7 cellular contexts compared by ENCODE assay signal in the genomic region with DNA sequence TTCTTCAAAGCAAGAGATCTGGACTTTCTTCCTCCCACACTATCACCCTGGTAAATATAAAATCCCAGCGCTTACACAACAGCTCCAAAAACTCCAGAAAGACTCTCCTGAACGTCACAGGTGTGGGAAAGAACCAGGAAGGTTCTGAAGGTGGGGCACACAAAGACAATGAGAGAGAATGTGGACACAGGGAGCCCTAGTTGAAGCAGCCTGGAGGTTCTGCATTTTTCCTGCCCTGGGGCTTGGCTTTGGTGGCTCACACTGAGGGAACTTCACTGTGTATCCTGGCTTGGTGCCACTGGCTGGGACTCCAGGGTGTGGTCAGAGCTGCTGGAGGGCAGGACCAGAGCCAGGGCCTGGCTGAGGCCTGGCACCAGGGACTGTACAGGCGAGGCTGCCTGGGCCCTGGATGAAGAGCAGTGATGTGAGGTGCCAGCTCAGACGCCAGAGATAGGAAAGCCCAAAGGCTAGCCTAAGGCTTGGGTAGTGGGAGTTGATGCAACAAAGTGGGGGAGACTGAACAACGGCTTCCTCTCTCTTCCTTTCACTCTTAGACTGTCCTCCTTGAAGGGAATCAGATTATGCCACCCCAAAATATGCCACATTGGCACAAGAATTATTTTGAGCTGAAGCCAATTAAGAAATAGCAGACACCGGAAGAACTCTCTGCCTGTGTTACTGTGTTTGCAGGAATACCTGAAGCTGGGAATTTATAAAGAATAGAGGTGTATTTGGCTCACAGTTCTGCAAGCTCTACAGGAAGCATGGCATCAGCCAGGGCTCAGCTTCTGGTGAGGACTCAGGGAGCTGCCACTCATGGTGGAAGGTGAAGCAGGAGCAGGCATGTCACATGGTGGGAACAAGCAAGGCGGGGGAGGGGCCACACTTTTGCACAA. TPM values are rescaled to one million over a fixed set of nuclear protein-coding genes. Genes with fewer than 3 reads are reported as not detected.
DNase-seq lines count a peak whose midpoint lies in the region; ATAC-seq, FAIRE-seq and TF ChIP-seq lines count a peak whose summit lies in the region.

No MANE protein-coding gene starts in this region.

- no peak for TF ChIP-seq POLR2A in H54 (IDR thresholded peaks at IDR 0.05; ENCODE audit: low read depth, low read length)

- H2AFZ ChIP-seq in OCI-LY3 (ENCODE audit: low read depth, low read length) = peak overlapping the region; percentile 49

- H3K27me3 ChIP-seq in OCI-LY3 (ENCODE audit: low read depth, low read length) (no peaks in the 10 kb centered on the region; the same call in 1 of the 2 replicates), dorsolateral prefrontal cortex (no peaks in the 10 kb centered on the region)

- H3K79me2 ChIP-seq in OCI-LY3 (ENCODE audit: low read length) = no peaks in the 10 kb centered on the region

- H3K27ac ChIP-seq in OCI-LY3 (ENCODE audit: low read length) = peak overlapping the region; percentile 14; the same call in 1 of the 2 replicates
- peak overlapping the region in 22 of 59 donors; percentile 3 to 63 (median 35) for H3K27ac ChIP-seq in dorsolateral prefrontal cortex

- no peak overlapping the region for H3K4me3 ChIP-seq in OCI-LY3 (ENCODE audit: low read length)
- H3K4me3 ChIP-seq in dorsolateral prefrontal cortex = no peak overlapping the region

- intact Hi-C loops in dorsolateral prefrontal cortex (cut with DNase I) = no loop called here

- FAIRE-seq in H54 (lab: Jason Lieb, UNC) = no peak

- no peak for ATAC-seq in HG02759 (IDR thresholded peaks at IDR 0.05; ENCODE audit: unreplicated experiment)
- ATAC-seq in HG02970 (IDR thresholded peaks at IDR 0.05; ENCODE audit: low FRiP score, unreplicated experiment) = no peak
- no peak for ATAC-seq in GM21381 (IDR thresholded peaks at IDR 0.05; ENCODE audit: unreplicated experiment)

- peak; percentile 82 for DNase-seq in H54 (ENCODE audit: insufficient read length, low spot score)
- DNase-seq in dorsolateral prefrontal cortex = peak in 9 of 10 donors; percentile 39 to 73 (median 52)
- DNase-seq in midbrain (lab: John Stamatoyannopoulos, UW) = peak; percentile 53

- H3K4me1 ChIP-seq in OCI-LY3 (ENCODE audit: low read length) = peaks cover 24% of the 10 kb centered on the region

- no peak overlapping the region for H3K4me2 ChIP-seq in OCI-LY3 (ENCODE audit: low read length)

- no peaks in the 10 kb centered on the region for H3K9me3 ChIP-seq in OCI-LY3 (ENCODE audit: insufficient read depth, low read length)

- no peaks in the 10 kb centered on the region for H4K20me1 ChIP-seq in OCI-LY3 (ENCODE audit: insufficient read depth, low read length)

- TF ChIP-seq CTCF in OCI-LY3 (IDR thresholded peaks at IDR 0.05; ENCODE audit: low read depth, low read length) (no peak), dorsolateral prefrontal cortex (IDR thresholded peaks at IDR 0.05 in 54 of 56, conservative IDR thresholded peaks at IDR 0.05 in 2 of 56; ENCODE audit: low read depth in 1 of 56, partially characterized antibody in 56 of 56) (no peak)

- no peak overlapping the region for H3K9ac ChIP-seq in OCI-LY3 (ENCODE audit: low read length)

- H3K36me3 ChIP-seq in OCI-LY3 (replicated peaks; ENCODE audit: low read depth, low read length) = no peaks in the 10 kb centered on the region

RNA-seq across cellular contexts. Expression of a gene that starts 39.5 kb away (rescaled TPM):
- total RNA-seq in dorsolateral prefrontal cortex = 100 to 1,000 TPM in 4 of 120 experiments, 10 to 100 TPM in 116; 56.1 to 113 (median 78.5) TPM

RNA-seq across cellular contexts. Expression of a gene that starts 46.4 kb away (rescaled TPM):
- total RNA-seq in dorsolateral prefrontal cortex = 10 to 100 TPM; 16.5 to 38.8 (median 26.1) TPM

RNA-seq across cellular contexts. Expression of a gene that starts 53.4 kb away (rescaled TPM):
- 100 to 1,000 TPM; 103 to 195 (median 145) TPM for total RNA-seq in dorsolateral prefrontal cortex
